In the genomic region with DNA sequence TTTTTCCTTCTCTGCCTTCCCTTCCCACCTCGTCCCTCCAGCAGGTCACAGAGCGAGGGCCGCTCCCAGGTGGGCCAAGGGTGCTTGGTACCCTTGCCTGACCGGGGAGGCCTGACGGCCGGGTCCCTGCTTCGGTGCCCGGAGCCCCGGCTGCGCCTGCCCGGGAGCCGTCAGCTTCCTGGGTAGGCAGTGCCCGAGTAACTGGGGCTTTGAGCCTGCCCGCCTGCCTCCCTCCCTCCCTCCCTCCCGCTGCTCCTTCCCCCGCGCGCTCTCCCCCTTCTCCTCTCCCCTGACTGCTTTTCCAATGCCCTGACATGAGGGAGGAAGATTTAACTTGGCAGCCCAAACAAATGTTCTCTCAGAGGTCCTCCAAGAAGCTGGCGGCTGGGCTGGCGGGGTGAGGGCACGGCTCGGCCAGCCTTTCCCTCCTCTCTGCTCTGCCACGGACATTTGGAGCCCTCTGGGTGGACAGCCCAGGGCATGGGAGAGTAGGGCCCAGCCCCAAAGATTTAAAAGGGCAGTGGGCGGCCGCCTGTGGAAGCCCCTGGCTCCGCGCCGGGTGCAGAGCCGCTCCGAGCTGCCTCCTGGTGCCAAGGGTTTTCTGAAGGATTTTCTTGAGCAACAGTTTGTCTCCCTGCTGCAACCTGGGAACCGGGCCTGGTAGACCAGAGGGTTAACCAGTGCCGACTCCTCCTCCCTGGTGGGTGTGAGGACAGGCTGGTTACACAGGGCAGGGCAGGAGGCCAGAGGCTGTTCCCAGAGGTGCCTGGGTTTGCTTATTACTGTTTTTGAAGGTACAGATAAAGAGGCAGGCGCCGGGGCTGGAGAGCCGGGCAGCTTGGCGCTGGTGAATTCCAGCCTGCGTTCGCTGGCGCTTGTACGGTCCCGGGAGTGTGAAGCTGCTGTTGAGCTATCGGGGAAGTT, we compare ENCODE assay signal across 1 cellular context.
A peak's percentile ranks its signal among the peaks of the same experiment; 100 is the strongest.
TF ChIP-seq lines count a peak whose summit lies in the region.

No MANE protein-coding gene starts in this region.

TF ChIP-seq in HepG2, 621 proteins besides CTCF, POLR2A, EP300 and RAD21 (continued from another document and continues in another):
- TF ChIP-seq, protein P1, sequence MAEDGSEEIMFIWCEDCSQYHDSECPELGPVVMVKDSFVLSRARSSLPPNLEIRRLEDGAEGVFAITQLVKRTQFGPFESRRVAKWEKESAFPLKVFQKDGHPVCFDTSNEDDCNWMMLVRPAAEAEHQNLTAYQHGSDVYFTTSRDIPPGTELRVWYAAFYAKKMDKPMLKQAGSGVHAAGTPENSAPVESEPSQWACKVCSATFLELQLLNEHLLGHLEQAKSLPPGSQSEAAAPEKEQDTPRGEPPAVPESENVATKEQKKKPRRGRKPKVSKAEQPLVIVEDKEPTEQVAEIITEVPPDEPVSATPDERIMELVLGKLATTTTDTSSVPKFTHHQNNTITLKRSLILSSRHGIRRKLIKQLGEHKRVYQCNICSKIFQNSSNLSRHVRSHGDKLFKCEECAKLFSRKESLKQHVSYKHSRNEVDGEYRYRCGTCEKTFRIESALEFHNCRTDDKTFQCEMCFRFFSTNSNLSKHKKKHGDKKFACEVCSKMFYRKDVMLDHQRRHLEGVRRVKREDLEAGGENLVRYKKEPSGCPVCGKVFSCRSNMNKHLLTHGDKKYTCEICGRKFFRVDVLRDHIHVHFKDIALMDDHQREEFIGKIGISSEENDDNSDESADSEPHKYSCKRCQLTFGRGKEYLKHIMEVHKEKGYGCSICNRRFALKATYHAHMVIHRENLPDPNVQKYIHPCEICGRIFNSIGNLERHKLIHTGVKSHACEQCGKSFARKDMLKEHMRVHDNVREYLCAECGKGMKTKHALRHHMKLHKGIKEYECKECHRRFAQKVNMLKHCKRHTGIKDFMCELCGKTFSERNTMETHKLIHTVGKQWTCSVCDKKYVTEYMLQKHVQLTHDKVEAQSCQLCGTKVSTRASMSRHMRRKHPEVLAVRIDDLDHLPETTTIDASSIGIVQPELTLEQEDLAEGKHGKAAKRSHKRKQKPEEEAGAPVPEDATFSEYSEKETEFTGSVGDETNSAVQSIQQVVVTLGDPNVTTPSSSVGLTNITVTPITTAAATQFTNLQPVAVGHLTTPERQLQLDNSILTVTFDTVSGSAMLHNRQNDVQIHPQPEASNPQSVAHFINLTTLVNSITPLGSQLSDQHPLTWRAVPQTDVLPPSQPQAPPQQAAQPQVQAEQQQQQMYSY (CRISPR knock-in tag; IDR thresholded peaks at IDR 0.05): peak; percentile 81; the same call in 1 of the 2 replicates
- TF ChIP-seq SALL1 (CRISPR knock-in tag; IDR thresholded peaks at IDR 0.05) (peak; percentile 24; the same call in 1 of the 2 replicates), SRF (IDR thresholded peaks at IDR 0.05; ENCODE audit: low read depth, low read length) (no peak), ARHGAP35 (CRISPR knock-in tag; IDR thresholded peaks at IDR 0.05; ENCODE audit: borderline replicate concordance) (no peak), RFXANK (CRISPR knock-in tag; IDR thresholded peaks at IDR 0.05) (no peak), CBX2 (IDR thresholded peaks at IDR 0.05; ENCODE audit: low read depth, low read length) (no peak), CBX2 (CRISPR knock-in tag; IDR thresholded peaks at IDR 0.05; ENCODE audit: low read depth) (no peak), STAT5B (CRISPR knock-in tag; IDR thresholded peaks at IDR 0.05) (no peak), ZNF24 (IDR thresholded peaks at IDR 0.05) (no peak), ZKSCAN8 (CRISPR knock-in tag; IDR thresholded peaks at IDR 0.05; ENCODE audit: borderline replicate concordance) (no peak), FOXC1 (CRISPR knock-in tag; IDR thresholded peaks at IDR 0.05; ENCODE audit: borderline replicate concordance) (no peak), ZNF260 (CRISPR knock-in tag; IDR thresholded peaks at IDR 0.05; ENCODE audit: borderline replicate concordance, low read depth) (no peak), NFE2L1 (CRISPR knock-in tag; IDR thresholded peaks at IDR 0.05; ENCODE audit: borderline replicate concordance) (no peak), KLF13 (CRISPR knock-in tag; IDR thresholded peaks at IDR 0.05) (no peak), MIER2 (CRISPR knock-in tag; IDR thresholded peaks at IDR 0.05) (no peak), ZBTB42 (CRISPR knock-in tag; IDR thresholded peaks at IDR 0.05) (no peak), MED13 (CRISPR knock-in tag; IDR thresholded peaks at IDR 0.05) (peak; percentile 57; the same call in 1 of the 2 replicates), MZF1 (CRISPR knock-in tag; IDR thresholded peaks at IDR 0.05; ENCODE audit: borderline replicate concordance) (no peak), REPIN1 (CRISPR knock-in tag; IDR thresholded peaks at IDR 0.05; ENCODE audit: borderline replicate concordance, low read depth) (no peak), FOXJ3 (CRISPR knock-in tag; IDR thresholded peaks at IDR 0.05; ENCODE audit: borderline replicate concordance) (0 out of 2 replicates have a peak, but pooled peaks have one; percentile 26), KLF12 (CRISPR knock-in tag; IDR thresholded peaks at IDR 0.05; ENCODE audit: borderline replicate concordance) (0 out of 2 replicates have a peak, but pooled peaks have one; percentile 29), GABPB1 (CRISPR knock-in tag; IDR thresholded peaks at IDR 0.05) (peak; percentile 23; the same call in 1 of the 2 replicates), SAP130 (CRISPR knock-in tag; IDR thresholded peaks at IDR 0.05; ENCODE audit: low read depth) (peak; percentile 86), RFX5 (IDR thresholded peaks at IDR 0.05; ENCODE audit: low read depth, low read length) (0 out of 2 replicates have a peak, but pooled peaks have one; percentile 16), TMF1 (CRISPR knock-in tag; IDR thresholded peaks at IDR 0.05; ENCODE audit: low read depth) (no peak)
- TF ChIP-seq, protein P2, sequence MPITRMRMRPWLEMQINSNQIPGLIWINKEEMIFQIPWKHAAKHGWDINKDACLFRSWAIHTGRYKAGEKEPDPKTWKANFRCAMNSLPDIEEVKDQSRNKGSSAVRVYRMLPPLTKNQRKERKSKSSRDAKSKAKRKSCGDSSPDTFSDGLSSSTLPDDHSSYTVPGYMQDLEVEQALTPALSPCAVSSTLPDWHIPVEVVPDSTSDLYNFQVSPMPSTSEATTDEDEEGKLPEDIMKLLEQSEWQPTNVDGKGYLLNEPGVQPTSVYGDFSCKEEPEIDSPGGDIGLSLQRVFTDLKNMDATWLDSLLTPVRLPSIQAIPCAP (CRISPR knock-in tag; IDR thresholded peaks at IDR 0.05; ENCODE audit: low read depth): no peak
- TF ChIP-seq, protein P3, sequence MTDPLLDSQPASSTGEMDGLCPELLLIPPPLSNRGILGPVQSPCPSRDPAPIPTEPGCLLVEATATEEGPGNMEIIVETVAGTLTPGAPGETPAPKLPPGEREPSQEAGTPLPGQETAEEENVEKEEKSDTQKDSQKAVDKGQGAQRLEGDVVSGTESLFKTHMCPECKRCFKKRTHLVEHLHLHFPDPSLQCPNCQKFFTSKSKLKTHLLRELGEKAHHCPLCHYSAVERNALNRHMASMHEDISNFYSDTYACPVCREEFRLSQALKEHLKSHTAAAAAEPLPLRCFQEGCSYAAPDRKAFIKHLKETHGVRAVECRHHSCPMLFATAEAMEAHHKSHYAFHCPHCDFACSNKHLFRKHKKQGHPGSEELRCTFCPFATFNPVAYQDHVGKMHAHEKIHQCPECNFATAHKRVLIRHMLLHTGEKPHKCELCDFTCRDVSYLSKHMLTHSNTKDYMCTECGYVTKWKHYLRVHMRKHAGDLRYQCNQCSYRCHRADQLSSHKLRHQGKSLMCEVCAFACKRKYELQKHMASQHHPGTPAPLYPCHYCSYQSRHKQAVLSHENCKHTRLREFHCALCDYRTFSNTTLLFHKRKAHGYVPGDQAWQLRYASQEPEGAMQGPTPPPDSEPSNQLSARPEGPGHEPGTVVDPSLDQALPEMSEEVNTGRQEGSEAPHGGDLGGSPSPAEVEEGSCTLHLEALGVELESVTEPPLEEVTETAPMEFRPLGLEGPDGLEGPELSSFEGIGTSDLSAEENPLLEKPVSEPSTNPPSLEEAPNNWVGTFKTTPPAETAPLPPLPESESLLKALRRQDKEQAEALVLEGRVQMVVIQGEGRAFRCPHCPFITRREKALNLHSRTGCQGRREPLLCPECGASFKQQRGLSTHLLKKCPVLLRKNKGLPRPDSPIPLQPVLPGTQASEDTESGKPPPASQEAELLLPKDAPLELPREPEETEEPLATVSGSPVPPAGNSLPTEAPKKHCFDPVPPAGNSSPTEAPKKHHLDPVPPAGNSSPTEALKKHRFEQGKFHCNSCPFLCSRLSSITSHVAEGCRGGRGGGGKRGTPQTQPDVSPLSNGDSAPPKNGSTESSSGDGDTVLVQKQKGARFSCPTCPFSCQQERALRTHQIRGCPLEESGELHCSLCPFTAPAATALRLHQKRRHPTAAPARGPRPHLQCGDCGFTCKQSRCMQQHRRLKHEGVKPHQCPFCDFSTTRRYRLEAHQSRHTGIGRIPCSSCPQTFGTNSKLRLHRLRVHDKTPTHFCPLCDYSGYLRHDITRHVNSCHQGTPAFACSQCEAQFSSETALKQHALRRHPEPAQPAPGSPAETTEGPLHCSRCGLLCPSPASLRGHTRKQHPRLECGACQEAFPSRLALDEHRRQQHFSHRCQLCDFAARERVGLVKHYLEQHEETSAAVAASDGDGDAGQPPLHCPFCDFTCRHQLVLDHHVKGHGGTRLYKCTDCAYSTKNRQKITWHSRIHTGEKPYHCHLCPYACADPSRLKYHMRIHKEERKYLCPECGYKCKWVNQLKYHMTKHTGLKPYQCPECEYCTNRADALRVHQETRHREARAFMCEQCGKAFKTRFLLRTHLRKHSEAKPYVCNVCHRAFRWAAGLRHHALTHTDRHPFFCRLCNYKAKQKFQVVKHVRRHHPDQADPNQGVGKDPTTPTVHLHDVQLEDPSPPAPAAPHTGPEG (CRISPR knock-in tag; IDR thresholded peaks at IDR 0.05): no peak
- TF ChIP-seq, protein P4, sequence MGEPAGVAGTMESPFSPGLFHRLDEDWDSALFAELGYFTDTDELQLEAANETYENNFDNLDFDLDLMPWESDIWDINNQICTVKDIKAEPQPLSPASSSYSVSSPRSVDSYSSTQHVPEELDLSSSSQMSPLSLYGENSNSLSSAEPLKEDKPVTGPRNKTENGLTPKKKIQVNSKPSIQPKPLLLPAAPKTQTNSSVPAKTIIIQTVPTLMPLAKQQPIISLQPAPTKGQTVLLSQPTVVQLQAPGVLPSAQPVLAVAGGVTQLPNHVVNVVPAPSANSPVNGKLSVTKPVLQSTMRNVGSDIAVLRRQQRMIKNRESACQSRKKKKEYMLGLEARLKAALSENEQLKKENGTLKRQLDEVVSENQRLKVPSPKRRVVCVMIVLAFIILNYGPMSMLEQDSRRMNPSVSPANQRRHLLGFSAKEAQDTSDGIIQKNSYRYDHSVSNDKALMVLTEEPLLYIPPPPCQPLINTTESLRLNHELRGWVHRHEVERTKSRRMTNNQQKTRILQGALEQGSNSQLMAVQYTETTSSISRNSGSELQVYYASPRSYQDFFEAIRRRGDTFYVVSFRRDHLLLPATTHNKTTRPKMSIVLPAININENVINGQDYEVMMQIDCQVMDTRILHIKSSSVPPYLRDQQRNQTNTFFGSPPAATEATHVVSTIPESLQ (CRISPR knock-in tag; conservative IDR thresholded peaks at IDR 0.05): no peak
- TF ChIP-seq, protein P5, sequence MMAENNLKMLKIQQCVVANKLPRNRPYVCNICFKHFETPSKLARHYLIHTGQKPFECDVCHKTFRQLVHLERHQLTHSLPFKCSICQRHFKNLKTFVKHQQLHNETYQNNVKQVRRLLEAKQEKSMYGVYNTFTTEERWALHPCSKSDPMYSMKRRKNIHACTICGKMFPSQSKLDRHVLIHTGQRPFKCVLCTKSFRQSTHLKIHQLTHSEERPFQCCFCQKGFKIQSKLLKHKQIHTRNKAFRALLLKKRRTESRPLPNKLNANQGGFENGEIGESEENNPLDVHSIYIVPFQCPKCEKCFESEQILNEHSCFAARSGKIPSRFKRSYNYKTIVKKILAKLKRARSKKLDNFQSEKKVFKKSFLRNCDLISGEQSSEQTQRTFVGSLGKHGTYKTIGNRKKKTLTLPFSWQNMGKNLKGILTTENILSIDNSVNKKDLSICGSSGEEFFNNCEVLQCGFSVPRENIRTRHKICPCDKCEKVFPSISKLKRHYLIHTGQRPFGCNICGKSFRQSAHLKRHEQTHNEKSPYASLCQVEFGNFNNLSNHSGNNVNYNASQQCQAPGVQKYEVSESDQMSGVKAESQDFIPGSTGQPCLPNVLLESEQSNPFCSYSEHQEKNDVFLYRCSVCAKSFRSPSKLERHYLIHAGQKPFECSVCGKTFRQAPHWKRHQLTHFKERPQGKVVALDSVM (CRISPR knock-in tag; IDR thresholded peaks at IDR 0.05): no peak
- TF ChIP-seq, protein P6, sequence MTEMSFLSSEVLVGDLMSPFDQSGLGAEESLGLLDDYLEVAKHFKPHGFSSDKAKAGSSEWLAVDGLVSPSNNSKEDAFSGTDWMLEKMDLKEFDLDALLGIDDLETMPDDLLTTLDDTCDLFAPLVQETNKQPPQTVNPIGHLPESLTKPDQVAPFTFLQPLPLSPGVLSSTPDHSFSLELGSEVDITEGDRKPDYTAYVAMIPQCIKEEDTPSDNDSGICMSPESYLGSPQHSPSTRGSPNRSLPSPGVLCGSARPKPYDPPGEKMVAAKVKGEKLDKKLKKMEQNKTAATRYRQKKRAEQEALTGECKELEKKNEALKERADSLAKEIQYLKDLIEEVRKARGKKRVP (CRISPR knock-in tag; IDR thresholded peaks at IDR 0.05): 0 out of 4 replicates have a peak, but pooled peaks of 1 of the 2 experiments have one; percentile 22
- TF ChIP-seq, protein P7, sequence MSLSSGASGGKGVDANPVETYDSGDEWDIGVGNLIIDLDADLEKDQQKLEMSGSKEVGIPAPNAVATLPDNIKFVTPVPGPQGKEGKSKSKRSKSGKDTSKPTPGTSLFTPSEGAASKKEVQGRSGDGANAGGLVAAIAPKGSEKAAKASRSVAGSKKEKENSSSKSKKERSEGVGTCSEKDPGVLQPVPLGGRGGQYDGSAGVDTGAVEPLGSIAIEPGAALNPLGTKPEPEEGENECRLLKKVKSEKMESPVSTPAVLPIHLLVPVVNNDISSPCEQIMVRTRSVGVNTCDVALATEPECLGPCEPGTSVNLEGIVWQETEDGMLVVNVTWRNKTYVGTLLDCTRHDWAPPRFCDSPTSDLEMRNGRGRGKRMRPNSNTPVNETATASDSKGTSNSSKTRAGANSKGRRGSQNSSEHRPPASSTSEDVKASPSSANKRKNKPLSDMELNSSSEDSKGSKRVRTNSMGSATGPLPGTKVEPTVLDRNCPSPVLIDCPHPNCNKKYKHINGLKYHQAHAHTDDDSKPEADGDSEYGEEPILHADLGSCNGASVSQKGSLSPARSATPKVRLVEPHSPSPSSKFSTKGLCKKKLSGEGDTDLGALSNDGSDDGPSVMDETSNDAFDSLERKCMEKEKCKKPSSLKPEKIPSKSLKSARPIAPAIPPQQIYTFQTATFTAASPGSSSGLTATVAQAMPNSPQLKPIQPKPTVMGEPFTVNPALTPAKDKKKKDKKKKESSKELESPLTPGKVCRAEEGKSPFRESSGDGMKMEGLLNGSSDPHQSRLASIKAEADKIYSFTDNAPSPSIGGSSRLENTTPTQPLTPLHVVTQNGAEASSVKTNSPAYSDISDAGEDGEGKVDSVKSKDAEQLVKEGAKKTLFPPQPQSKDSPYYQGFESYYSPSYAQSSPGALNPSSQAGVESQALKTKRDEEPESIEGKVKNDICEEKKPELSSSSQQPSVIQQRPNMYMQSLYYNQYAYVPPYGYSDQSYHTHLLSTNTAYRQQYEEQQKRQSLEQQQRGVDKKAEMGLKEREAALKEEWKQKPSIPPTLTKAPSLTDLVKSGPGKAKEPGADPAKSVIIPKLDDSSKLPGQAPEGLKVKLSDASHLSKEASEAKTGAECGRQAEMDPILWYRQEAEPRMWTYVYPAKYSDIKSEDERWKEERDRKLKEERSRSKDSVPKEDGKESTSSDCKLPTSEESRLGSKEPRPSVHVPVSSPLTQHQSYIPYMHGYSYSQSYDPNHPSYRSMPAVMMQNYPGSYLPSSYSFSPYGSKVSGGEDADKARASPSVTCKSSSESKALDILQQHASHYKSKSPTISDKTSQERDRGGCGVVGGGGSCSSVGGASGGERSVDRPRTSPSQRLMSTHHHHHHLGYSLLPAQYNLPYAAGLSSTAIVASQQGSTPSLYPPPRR (CRISPR knock-in tag; IDR thresholded peaks at IDR 0.05; ENCODE audit: borderline replicate concordance): no peak; the same call in 1 of the 2 replicates
